In genomic region chr11:57008373-57008772, GRCh38 we compare ENCODE assay signal across 12 cellular contexts. TPM values are rescaled to one million over a fixed set of nuclear protein-coding genes. Genes with fewer than 3 reads are reported as not detected.
"Had no signal": no experiment of that assay in that cellular context is flagged by ENCODE, and none has a peak within 500 bp of the region (broad histone marks: within the 10 kb centered on the region; RNA-seq: fewer than 3 reads in every experiment).

No MANE protein-coding gene starts in this region.

- H3K4me3 Mint-ChIP-seq: GM23338, H9, HFFc6 had no signal

- H3K36me3 ChIP-seq: HAP-1 had no signal

- DNase-seq: GM23248, GOT3, H7, H9, HCEC 1CT, HFFc6 had no signal

- H3K9me3 ChIP-seq: HAP-1 had no signal

- H3K4me3 ChIP-seq: GM23248, GM23338, HAP-1 had no signal

- H3K4me1 ChIP-seq: HAP-1 had no signal

- H3K4me1 Mint-ChIP-seq: GM23338, H9 had no signal

- H3K27ac Mint-ChIP-seq: GM23338, H9, HFFc6 had no signal

- ATAC-seq: GM23338, HCT116 had no signal

- H3K9me3 Mint-ChIP-seq: HFFc6 had no signal

- FAIRE-seq: H1, H54 had no signal

RNA-seq across cellular contexts. Expression of gene OR5AK2, which starts 19.7 kb away (rescaled TPM):
- total RNA-seq: GM23248, GM23338, H1, H4, H7, H9, HFFc6 had no signal
